Comparison of ENCODE assay signal across 20 cellular contexts in the genomic region with DNA sequence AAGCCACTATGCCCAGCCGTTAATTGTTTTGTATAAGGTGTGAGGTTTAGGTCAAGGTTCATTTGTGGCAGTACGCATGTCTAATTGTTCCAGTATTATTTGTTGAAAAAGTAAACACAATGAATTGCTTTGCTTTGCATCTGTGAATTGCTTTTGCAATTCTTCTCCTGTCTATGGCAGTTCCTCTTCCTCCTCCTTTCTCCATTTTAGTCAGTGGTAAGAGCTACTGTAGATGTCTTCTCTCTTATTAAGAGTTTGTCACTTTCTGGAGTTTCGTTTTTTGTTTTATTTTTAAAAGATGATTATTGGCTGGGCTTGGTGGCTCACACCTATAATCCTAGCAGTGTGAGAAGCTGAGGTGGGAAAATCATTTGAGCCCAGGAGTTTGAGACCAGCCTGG.
"Had no signal": no experiment of that assay in that cellular context is flagged by ENCODE, and none has a peak within 500 bp of the region (broad histone marks: within the 10 kb centered on the region; RNA-seq: fewer than 3 reads in every experiment).

No MANE protein-coding gene starts in this region.

- DNase-seq: effector CD4-positive, alpha-beta T cell; endodermal cell; erythroblast; foreskin melanocyte; head of caudate nucleus; hippocampal formation; mesendoderm; naive B cell; occipital lobe; pancreas; retina; right lobe of liver; spleen; stimulated activated CD4-positive, alpha-beta T cell treated with anti-CD3 and anti-CD28 coated beads, Interleukin-15, amount 100 ng/mL, for 24 hours; stimulated activated CD4-positive, alpha-beta T cell treated with anti-CD3 and anti-CD28 coated beads, Interleukin-1b, Interleukin-23, amount 100 ng/mL, for 48 hours; stimulated activated CD4-positive, alpha-beta T cell treated with anti-CD3 and anti-CD28 coated beads, Interleukin-4, amount 100 ng/mL, for 24 hours; stimulated activated naive B cell treated with anti-CD40 and anti-IgM and Interleukin-4, amounts not matched to agents 10 μg/mL and 1 μg/mL and 100 μg/mL, for 72 hours; stimulated activated naive CD8-positive, alpha-beta T cell treated with anti-CD3 and anti-CD28 coated beads, Interleukin-15, amount 100 ng/mL, for 72 hours; testis; upper lobe of right lung had no signal

- ATAC-seq: pancreas; right lobe of liver; stimulated activated naive B cell treated with anti-CD40 and anti-IgM and Interleukin-4, amounts not matched to agents 10 μg/mL and 1 μg/mL and 100 μg/mL, for 72 hours; stimulated activated naive CD8-positive, alpha-beta T cell treated with anti-CD3 and anti-CD28 coated beads, Interleukin-15, amount 100 ng/mL, for 72 hours; upper lobe of right lung had no signal
